ENCODE assay signal across 1 cellular context in genomic region chr6:68043122-68043398, GRCh38.
A peak's percentile ranks its signal among the peaks of the same experiment; 100 is the strongest.
TF ChIP-seq lines count a peak whose summit lies in the region.

No MANE protein-coding gene starts in this region.

TF ChIP-seq in K562, 482 proteins besides CTCF, POLR2A, EP300 and RAD21:
- TF ChIP-seq EZH2 (IDR thresholded peaks at IDR 0.05; ENCODE audit: borderline replicate concordance, low read depth, low read length) (no peak), AFF1 (IDR thresholded peaks at IDR 0.05; ENCODE audit: low read depth in 1 of 2, partially characterized antibody in 2 of 2) (peak; percentile 8 to 46), ZBTB2 (IDR thresholded peaks at IDR 0.05) (no peak), ELF2 (CRISPR knock-in tag; IDR thresholded peaks at IDR 0.05) (peak; percentile 33; the same call in 1 of the 2 replicates), NFRKB (IDR thresholded peaks at IDR 0.05; ENCODE audit: low read depth) (peak; percentile 56; the same call in 1 of the 2 replicates), BRD4 (IDR thresholded peaks at IDR 0.05) (peak; percentile 85; the same call in 1 of the 2 replicates), MLLT1 (IDR thresholded peaks at IDR 0.05) (peak; percentile 20 to 92; a peak in 3 of 4 replicates), CBFA2T2 (conservative IDR thresholded peaks at IDR 0.05) (no peak), DEAF1 (CRISPR knock-in tag; IDR thresholded peaks at IDR 0.05) (0 out of 2 replicates have a peak, but pooled peaks have one; percentile 10), MEIS2 (IDR thresholded peaks at IDR 0.05; ENCODE audit: partially characterized antibody) (peak; percentile 2), TRIM25 (IDR thresholded peaks at IDR 0.05; ENCODE audit: borderline replicate concordance) (no peak), SMAD1 (IDR thresholded peaks at IDR 0.05; ENCODE audit: low read depth, low read length, partially characterized antibody) (no peak), MEF2A (IDR thresholded peaks at IDR 0.05; ENCODE audit: control insufficient read depth, low read depth, low read length) (no peak), ZNF644 (tag; IDR thresholded peaks at IDR 0.05; ENCODE audit: low read depth) (0 out of 2 replicates have a peak, but pooled peaks have one; percentile 33)
TF ChIP-seq in K562: peak in this region for 8.
